In genomic region chr11:61655266-61656159, GRCh38 we compare ENCODE assay signal across 1 cellular context. TPM values are rescaled to one million over a fixed set of nuclear protein-coding genes. Genes with fewer than 3 reads are reported as not detected.
"Had no signal": no experiment of that assay in that cellular context is flagged by ENCODE, and none has a peak within 500 bp of the region (broad histone marks: within the 10 kb centered on the region; RNA-seq: fewer than 3 reads in every experiment).

No MANE protein-coding gene starts in this region.

RNA-seq across cellular contexts. Expression of gene DAGLA, which starts 24.7 kb away (rescaled TPM):
- total RNA-seq: OCI-LY7 had no signal
